In the genomic region with DNA sequence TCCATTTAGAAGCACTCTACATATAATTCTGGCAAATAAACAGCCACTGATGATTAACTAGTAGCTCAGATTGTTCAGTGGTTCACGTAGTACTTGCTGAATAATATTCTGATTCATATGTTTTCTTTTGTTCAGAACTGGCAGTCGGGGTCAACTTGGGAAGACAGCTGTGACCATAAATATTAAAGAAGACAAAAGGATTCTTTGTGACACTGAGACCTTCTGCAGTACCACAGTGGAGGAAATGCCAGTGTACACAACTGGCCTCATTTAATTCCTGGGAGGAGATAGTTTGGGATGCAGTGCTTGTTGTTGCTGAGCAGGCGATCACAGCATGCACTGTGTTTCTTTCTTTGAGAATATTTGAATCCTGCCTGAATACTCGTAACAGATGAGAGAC, we compare ENCODE assay signal across 1 cellular context.
TF ChIP-seq lines count a peak whose summit lies in the region.

No MANE protein-coding gene starts in this region.

TF ChIP-seq in HepG2, 621 proteins besides CTCF, POLR2A, EP300 and RAD21:
- TF ChIP-seq ATF1 (CRISPR knock-in tag; IDR thresholded peaks at IDR 0.05): no peak
- peak; percentile 30; the same call in 1 of the 2 replicates for TF ChIP-seq ELF3 (CRISPR knock-in tag; IDR thresholded peaks at IDR 0.05)
- TF ChIP-seq RARA (CRISPR knock-in tag; IDR thresholded peaks at IDR 0.05): no peak
- TF ChIP-seq POLR2AphosphoS5 (IDR thresholded peaks at IDR 0.05; ENCODE audit: low read depth, low read length): no peak
- TF ChIP-seq ZNF75D (CRISPR knock-in tag; IDR thresholded peaks at IDR 0.05; ENCODE audit: borderline replicate concordance): no peak
- TF ChIP-seq SAP130 (CRISPR knock-in tag; IDR thresholded peaks at IDR 0.05; ENCODE audit: low read depth): 0 out of 2 replicates have a peak, but pooled peaks have one; percentile 13
- TF ChIP-seq ZNF430 (CRISPR knock-in tag; IDR thresholded peaks at IDR 0.05): no peak
- peak; percentile 32; the same call in 1 of the 2 replicates for TF ChIP-seq HMG20A (CRISPR knock-in tag; IDR thresholded peaks at IDR 0.05; ENCODE audit: borderline replicate concordance)
- no peak for TF ChIP-seq JUN (CRISPR knock-in tag; IDR thresholded peaks at IDR 0.05)
- TF ChIP-seq SYNCRIP (IDR thresholded peaks at IDR 0.05; ENCODE audit: insufficient read depth, low read depth, low read length): no peak
- TF ChIP-seq NR2F6 (IDR thresholded peaks at IDR 0.05): peak; percentile 23; the same call in 1 of the 2 replicates
- TF ChIP-seq NR2F6 (CRISPR knock-in tag; IDR thresholded peaks at IDR 0.05): no peak
- no peak for TF ChIP-seq THYN1 (CRISPR knock-in tag; IDR thresholded peaks at IDR 0.05; ENCODE audit: borderline replicate concordance, low read depth)
- TF ChIP-seq, protein P1, sequence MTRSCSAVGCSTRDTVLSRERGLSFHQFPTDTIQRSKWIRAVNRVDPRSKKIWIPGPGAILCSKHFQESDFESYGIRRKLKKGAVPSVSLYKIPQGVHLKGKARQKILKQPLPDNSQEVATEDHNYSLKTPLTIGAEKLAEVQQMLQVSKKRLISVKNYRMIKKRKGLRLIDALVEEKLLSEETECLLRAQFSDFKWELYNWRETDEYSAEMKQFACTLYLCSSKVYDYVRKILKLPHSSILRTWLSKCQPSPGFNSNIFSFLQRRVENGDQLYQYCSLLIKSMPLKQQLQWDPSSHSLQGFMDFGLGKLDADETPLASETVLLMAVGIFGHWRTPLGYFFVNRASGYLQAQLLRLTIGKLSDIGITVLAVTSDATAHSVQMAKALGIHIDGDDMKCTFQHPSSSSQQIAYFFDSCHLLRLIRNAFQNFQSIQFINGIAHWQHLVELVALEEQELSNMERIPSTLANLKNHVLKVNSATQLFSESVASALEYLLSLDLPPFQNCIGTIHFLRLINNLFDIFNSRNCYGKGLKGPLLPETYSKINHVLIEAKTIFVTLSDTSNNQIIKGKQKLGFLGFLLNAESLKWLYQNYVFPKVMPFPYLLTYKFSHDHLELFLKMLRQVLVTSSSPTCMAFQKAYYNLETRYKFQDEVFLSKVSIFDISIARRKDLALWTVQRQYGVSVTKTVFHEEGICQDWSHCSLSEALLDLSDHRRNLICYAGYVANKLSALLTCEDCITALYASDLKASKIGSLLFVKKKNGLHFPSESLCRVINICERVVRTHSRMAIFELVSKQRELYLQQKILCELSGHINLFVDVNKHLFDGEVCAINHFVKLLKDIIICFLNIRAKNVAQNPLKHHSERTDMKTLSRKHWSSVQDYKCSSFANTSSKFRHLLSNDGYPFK (CRISPR knock-in tag; IDR thresholded peaks at IDR 0.05; ENCODE audit: borderline replicate concordance): no peak
- no peak for TF ChIP-seq FOXA3 (CRISPR knock-in tag; IDR thresholded peaks at IDR 0.05)
- no peak for TF ChIP-seq ZNF816 (CRISPR knock-in tag; IDR thresholded peaks at IDR 0.05; ENCODE audit: borderline replicate concordance)
- TF ChIP-seq MIXL1 (CRISPR knock-in tag; IDR thresholded peaks at IDR 0.05): no peak
- TF ChIP-seq, protein P2, sequence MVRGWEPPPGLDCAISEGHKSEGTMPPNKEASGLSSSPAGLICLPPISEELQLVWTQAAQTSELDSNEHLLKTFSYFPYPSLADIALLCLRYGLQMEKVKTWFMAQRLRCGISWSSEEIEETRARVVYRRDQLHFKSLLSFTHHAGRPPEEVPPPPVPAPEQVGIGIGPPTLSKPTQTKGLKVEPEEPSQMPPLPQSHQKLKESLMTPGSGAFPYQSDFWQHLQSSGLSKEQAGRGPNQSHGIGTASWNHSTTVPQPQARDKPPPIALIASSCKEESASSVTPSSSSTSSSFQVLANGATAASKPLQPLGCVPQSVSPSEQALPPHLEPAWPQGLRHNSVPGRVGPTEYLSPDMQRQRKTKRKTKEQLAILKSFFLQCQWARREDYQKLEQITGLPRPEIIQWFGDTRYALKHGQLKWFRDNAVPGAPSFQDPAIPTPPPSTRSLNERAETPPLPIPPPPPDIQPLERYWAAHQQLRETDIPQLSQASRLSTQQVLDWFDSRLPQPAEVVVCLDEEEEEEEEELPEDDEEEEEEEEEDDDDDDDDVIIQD (CRISPR knock-in tag; IDR thresholded peaks at IDR 0.05; ENCODE audit: low read depth): no peak
- TF ChIP-seq SRY (CRISPR knock-in tag; IDR thresholded peaks at IDR 0.05): no peak
- TF ChIP-seq HNF4A (CRISPR knock-in tag; IDR thresholded peaks at IDR 0.05): no peak
- TF ChIP-seq ZNF558 (CRISPR knock-in tag; IDR thresholded peaks at IDR 0.05; ENCODE audit: borderline replicate concordance): no peak
- TF ChIP-seq, protein P3, sequence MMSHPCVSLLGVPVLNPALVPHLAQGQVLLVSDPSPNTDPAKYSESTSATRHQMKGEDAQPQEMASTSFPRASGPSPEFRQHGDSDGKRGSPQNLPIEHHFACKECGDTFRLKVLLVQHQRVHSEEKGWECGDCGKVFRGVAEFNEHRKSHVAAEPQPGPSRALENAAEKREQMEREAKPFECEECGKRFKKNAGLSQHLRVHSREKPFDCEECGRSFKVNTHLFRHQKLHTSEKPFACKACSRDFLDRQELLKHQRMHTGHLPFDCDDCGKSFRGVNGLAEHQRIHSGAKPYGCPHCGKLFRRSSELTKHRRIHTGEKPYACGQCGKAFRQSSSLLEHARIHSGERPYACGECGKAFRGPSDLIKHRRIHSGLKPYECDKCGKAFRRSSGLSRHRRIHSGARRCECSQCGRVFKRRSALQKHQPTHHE (CRISPR knock-in tag; IDR thresholded peaks at IDR 0.05; ENCODE audit: borderline replicate concordance): no peak
- TF ChIP-seq KDM5B (CRISPR knock-in tag; IDR thresholded peaks at IDR 0.05; ENCODE audit: borderline replicate concordance): no peak
- TF ChIP-seq TBX2 (CRISPR knock-in tag; IDR thresholded peaks at IDR 0.05; ENCODE audit: borderline replicate concordance): no peak
- no peak for TF ChIP-seq MAZ (IDR thresholded peaks at IDR 0.05; ENCODE audit: borderline replicate concordance, low read depth, low read length)
- no peak for TF ChIP-seq MAZ (CRISPR knock-in tag; IDR thresholded peaks at IDR 0.05; ENCODE audit: low read depth)
- no peak for TF ChIP-seq HNF4G (IDR thresholded peaks at IDR 0.05; ENCODE audit: borderline replicate concordance, low read depth, low read length)
- TF ChIP-seq HNF4G (CRISPR knock-in tag; IDR thresholded peaks at IDR 0.05; ENCODE audit: borderline replicate concordance, low read depth): no peak
- TF ChIP-seq ZNF709 (CRISPR knock-in tag; IDR thresholded peaks at IDR 0.05): no peak
- TF ChIP-seq SOX13 (IDR thresholded peaks at IDR 0.05): no peak
- peak in 1 of 2 experiments; percentile 73; a peak in 1 of 4 replicates for TF ChIP-seq SOX13 (CRISPR knock-in tag; conservative IDR thresholded peaks at IDR 0.05 in 1 of 2, IDR thresholded peaks at IDR 0.05 in 1 of 2)
- TF ChIP-seq, protein P4, sequence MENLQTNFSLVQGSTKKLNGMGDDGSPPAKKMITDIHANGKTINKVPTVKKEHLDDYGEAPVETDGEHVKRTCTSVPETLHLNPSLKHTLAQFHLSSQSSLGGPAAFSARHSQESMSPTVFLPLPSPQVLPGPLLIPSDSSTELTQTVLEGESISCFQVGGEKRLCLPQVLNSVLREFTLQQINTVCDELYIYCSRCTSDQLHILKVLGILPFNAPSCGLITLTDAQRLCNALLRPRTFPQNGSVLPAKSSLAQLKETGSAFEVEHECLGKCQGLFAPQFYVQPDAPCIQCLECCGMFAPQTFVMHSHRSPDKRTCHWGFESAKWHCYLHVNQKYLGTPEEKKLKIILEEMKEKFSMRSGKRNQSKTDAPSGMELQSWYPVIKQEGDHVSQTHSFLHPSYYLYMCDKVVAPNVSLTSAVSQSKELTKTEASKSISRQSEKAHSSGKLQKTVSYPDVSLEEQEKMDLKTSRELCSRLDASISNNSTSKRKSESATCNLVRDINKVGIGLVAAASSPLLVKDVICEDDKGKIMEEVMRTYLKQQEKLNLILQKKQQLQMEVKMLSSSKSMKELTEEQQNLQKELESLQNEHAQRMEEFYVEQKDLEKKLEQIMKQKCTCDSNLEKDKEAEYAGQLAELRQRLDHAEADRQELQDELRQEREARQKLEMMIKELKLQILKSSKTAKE (CRISPR knock-in tag; IDR thresholded peaks at IDR 0.05; ENCODE audit: borderline replicate concordance): no peak
- no peak for TF ChIP-seq TOPORS (CRISPR knock-in tag; IDR thresholded peaks at IDR 0.05)
- TF ChIP-seq, protein P5, sequence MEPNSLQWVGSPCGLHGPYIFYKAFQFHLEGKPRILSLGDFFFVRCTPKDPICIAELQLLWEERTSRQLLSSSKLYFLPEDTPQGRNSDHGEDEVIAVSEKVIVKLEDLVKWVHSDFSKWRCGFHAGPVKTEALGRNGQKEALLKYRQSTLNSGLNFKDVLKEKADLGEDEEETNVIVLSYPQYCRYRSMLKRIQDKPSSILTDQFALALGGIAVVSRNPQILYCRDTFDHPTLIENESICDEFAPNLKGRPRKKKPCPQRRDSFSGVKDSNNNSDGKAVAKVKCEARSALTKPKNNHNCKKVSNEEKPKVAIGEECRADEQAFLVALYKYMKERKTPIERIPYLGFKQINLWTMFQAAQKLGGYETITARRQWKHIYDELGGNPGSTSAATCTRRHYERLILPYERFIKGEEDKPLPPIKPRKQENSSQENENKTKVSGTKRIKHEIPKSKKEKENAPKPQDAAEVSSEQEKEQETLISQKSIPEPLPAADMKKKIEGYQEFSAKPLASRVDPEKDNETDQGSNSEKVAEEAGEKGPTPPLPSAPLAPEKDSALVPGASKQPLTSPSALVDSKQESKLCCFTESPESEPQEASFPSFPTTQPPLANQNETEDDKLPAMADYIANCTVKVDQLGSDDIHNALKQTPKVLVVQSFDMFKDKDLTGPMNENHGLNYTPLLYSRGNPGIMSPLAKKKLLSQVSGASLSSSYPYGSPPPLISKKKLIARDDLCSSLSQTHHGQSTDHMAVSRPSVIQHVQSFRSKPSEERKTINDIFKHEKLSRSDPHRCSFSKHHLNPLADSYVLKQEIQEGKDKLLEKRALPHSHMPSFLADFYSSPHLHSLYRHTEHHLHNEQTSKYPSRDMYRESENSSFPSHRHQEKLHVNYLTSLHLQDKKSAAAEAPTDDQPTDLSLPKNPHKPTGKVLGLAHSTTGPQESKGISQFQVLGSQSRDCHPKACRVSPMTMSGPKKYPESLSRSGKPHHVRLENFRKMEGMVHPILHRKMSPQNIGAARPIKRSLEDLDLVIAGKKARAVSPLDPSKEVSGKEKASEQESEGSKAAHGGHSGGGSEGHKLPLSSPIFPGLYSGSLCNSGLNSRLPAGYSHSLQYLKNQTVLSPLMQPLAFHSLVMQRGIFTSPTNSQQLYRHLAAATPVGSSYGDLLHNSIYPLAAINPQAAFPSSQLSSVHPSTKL (CRISPR knock-in tag; IDR thresholded peaks at IDR 0.05): peak; percentile 54
- TF ChIP-seq SIN3B (IDR thresholded peaks at IDR 0.05; ENCODE audit: low read length): no peak
- TF ChIP-seq ZMYM4 (CRISPR knock-in tag; IDR thresholded peaks at IDR 0.05): no peak
- TF ChIP-seq PAWR (CRISPR knock-in tag; IDR thresholded peaks at IDR 0.05; ENCODE audit: borderline replicate concordance): no peak
- TF ChIP-seq ZNF790 (CRISPR knock-in tag; IDR thresholded peaks at IDR 0.05; ENCODE audit: borderline replicate concordance): no peak
- no peak for TF ChIP-seq ZBTB1 (CRISPR knock-in tag; IDR thresholded peaks at IDR 0.05; ENCODE audit: borderline replicate concordance)
- TF ChIP-seq, protein P6, sequence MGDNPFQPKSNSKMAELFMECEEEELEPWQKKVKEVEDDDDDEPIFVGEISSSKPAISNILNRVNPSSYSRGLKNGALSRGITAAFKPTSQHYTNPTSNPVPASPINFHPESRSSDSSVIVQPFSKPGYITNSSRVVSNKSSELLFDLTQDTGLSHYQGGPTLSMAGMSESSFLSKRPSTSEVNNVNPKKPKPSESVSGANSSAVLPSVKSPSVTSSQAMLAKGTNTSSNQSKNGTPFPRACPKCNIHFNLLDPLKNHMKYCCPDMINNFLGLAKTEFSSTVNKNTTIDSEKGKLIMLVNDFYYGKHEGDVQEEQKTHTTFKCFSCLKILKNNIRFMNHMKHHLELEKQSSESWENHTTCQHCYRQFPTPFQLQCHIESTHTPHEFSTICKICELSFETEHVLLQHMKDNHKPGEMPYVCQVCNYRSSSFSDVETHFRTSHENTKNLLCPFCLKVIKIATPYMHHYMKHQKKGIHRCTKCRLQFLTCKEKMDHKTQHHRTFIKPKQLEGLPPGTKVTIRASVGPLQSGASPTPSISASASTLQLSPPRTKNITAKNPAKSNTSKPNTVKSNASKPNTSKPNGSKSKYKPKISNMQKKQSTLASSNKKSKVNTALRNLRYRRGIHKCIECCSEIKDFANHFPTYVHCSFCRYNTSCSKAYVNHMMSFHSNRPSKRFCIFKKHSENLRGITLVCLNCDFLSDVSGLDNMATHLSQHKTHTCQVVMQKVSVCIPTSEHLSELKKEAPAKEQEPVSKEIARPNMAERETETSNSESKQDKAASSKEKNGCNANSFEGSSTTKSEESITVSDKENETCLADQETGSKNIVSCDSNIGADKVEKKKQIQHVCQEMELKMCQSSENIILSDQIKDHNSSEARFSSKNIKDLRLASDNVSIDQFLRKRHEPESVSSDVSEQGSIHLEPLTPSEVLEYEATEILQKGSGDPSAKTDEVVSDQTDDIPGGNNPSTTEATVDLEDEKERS (CRISPR knock-in tag; IDR thresholded peaks at IDR 0.05): no peak
- no peak for TF ChIP-seq SMARCC2 (IDR thresholded peaks at IDR 0.05)
- TF ChIP-seq SOX5 (CRISPR knock-in tag; IDR thresholded peaks at IDR 0.05; ENCODE audit: borderline replicate concordance): peak; percentile 75; the same call in 1 of the 2 replicates
- no peak for TF ChIP-seq BORCS8-MEF2B (CRISPR knock-in tag; IDR thresholded peaks at IDR 0.05)
- no peak for TF ChIP-seq ZNF383 (CRISPR knock-in tag; IDR thresholded peaks at IDR 0.05; ENCODE audit: borderline replicate concordance)
- TF ChIP-seq, protein P7, sequence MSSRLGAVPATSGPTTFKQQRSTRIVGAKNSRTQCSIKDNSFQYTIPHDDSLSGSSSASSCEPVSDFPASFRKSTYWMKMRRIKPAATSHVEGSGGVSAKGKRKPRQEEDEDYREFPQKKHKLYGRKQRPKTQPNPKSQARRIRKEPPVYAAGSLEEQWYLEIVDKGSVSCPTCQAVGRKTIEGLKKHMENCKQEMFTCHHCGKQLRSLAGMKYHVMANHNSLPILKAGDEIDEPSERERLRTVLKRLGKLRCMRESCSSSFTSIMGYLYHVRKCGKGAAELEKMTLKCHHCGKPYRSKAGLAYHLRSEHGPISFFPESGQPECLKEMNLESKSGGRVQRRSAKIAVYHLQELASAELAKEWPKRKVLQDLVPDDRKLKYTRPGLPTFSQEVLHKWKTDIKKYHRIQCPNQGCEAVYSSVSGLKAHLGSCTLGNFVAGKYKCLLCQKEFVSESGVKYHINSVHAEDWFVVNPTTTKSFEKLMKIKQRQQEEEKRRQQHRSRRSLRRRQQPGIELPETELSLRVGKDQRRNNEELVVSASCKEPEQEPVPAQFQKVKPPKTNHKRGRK (CRISPR knock-in tag; IDR thresholded peaks at IDR 0.05): no peak
